In genomic region chr1:226133504-226134123, GRCh38 we compare ENCODE assay signal across 13 cellular contexts. TPM values are rescaled to one million over a fixed set of nuclear protein-coding genes. Genes with fewer than 3 reads are reported as not detected.
DNase-seq lines count a peak whose midpoint lies in the region; TF ChIP-seq lines count a peak whose summit lies in the region.
"Had no signal": no experiment of that assay in that cellular context is flagged by ENCODE, and none has a peak within 500 bp of the region (broad histone marks: within the 10 kb centered on the region; RNA-seq: fewer than 3 reads in every experiment).

No MANE protein-coding gene starts in this region.

- H3K27ac ChIP-seq in PC-9: no peak overlapping the region
- peak overlapping the region; percentile 74 to 97 (median 86) for H3K27ac ChIP-seq in esophagus squamous epithelium
- H3K27ac ChIP-seq in prostate gland: peak overlapping the region; percentile 86
- no peak overlapping the region for H3K27ac ChIP-seq in SJCRH30
- H3K27ac ChIP-seq: right lobe of liver had no signal

- no peaks in the 10 kb centered on the region for H3K9me3 Mint-ChIP-seq in Calu3 (ENCODE audit: low read depth, unreplicated experiment)

- WGBS in esophagus squamous epithelium, 2 donors: 79 to 95% methylated on average over 6 of the region's 6 CpGs
- 77% methylated on average over 6 of the region's 6 CpGs for WGBS in prostate gland

- H2AFZ ChIP-seq in PC-9: peak overlapping the region; percentile 47

- no peaks in the 10 kb centered on the region for H3K9me2 ChIP-seq in PC-9 (ENCODE audit: insufficient read depth)

- peaks cover 21% of the 10 kb centered on the region for H3K36me3 Mint-ChIP-seq in Calu3 (ENCODE audit: insufficient read depth, unreplicated experiment)
- H3K36me3 Mint-ChIP-seq: activated naive CD8-positive, alpha-beta T cell had no signal

- no TSS peak for BruUV-seq in Calu3 (replicated peaks; lab: Mats Ljungman, UMichigan)
- BruUV-seq in PC-9 (replicated peaks; lab: Mats Ljungman, UMichigan): no TSS peak

- CTCF ChIA-PET in Calu3 (lab: Charles Lee) (interaction anchor here (1.0 to 2.0 kb wide), 4 partner anchors 8 to 27 kb away, joined by 3 to 6 read pairs (median 5); no protein-coding TSS in a partner anchor), PC-9 (lab: Charles Lee) (interaction anchor here (0.9 to 1.1 kb wide), 2 partner anchors 8 to 10 kb away, joined by 3 read pairs; no protein-coding TSS in a partner anchor)

- H3K4me2 ChIP-seq in PC-9: peak overlapping the region; percentile 67

- H3K27me3 ChIP-seq in PC-9 (ENCODE audit: insufficient read depth, low read depth): no peaks in the 10 kb centered on the region
- H3K27me3 ChIP-seq in esophagus squamous epithelium: no peaks in the 10 kb centered on the region
- H3K27me3 ChIP-seq in prostate gland (replicated peaks; ENCODE audit: insufficient read depth): no peaks in the 10 kb centered on the region
- H3K27me3 ChIP-seq in SJCRH30: no peaks in the 10 kb centered on the region
- H3K27me3 ChIP-seq: right lobe of liver had no signal

- H3K27ac Mint-ChIP-seq in Calu3 (ENCODE audit: unreplicated experiment): peak overlapping the region; percentile 76
- H3K27ac Mint-ChIP-seq: activated naive CD8-positive, alpha-beta T cell had no signal

- H3K27me3 Mint-ChIP-seq in Calu3 (ENCODE audit: unreplicated experiment): no peaks in the 10 kb centered on the region
- H3K27me3 Mint-ChIP-seq: activated naive CD8-positive, alpha-beta T cell had no signal

- no peaks in the 10 kb centered on the region for H4K20me1 ChIP-seq in PC-9 (ENCODE audit: insufficient read depth)

- TF ChIP-seq CTCF in Calu3 (IDR thresholded peaks at IDR 0.05; ENCODE audit: unreplicated experiment) (no peak), PC-9 (conservative IDR thresholded peaks at IDR 0.05) (no peak), esophagus squamous epithelium (IDR thresholded peaks at IDR 0.05) (no peak), prostate gland (IDR thresholded peaks at IDR 0.05) (no peak)

- 0 out of 2 replicates have a peak, but pooled peaks cover 6% of the 10 kb centered on the region for H3F3A ChIP-seq in PC-9 (ENCODE audit: insufficient read depth, low read depth)

- peak overlapping the region; percentile 24 for H3K4me3 Mint-ChIP-seq in Calu3 (ENCODE audit: low read depth, unreplicated experiment)
- H3K4me3 Mint-ChIP-seq: activated naive CD8-positive, alpha-beta T cell had no signal

- no peaks in the 10 kb centered on the region for H3K9me3 ChIP-seq in PC-9 (ENCODE audit: insufficient read depth, low read depth)
- no peaks in the 10 kb centered on the region for H3K9me3 ChIP-seq in esophagus squamous epithelium
- no peaks in the 10 kb centered on the region for H3K9me3 ChIP-seq in prostate gland
- H3K9me3 ChIP-seq in SJCRH30 (replicated peaks): no peaks in the 10 kb centered on the region
- H3K9me3 ChIP-seq: right lobe of liver had no signal

- H3K4me3 ChIP-seq in PC-9 (no peak overlapping the region), esophagus squamous epithelium (peak overlapping the region; percentile 16 to 43 (median 31)), prostate gland (peak overlapping the region in 1 of 2 donors; percentile 4), SJCRH30 (no peak overlapping the region)
- H3K4me3 ChIP-seq: right lobe of liver had no signal

- TF ChIP-seq POLR2A in esophagus squamous epithelium (IDR thresholded peaks at IDR 0.05) (no peak), prostate gland (IDR thresholded peaks at IDR 0.05) (no peak)

- H3K36me3 ChIP-seq in PC-9 (ENCODE audit: low read depth) (no peaks in the 10 kb centered on the region), esophagus squamous epithelium (no peaks in the 10 kb centered on the region), prostate gland (no peaks in the 10 kb centered on the region), SJCRH30 (no peaks in the 10 kb centered on the region)
- H3K36me3 ChIP-seq: right lobe of liver had no signal

- no peaks in the 10 kb centered on the region for H3K79me2 ChIP-seq in PC-9 (ENCODE audit: low read depth)

- peaks cover 20% of the 10 kb centered on the region for H3K4me1 ChIP-seq in PC-9 (replicated peaks; ENCODE audit: insufficient read depth)
- H3K4me1 ChIP-seq in esophagus squamous epithelium: peaks cover 27 to 74% (median 36%) of the 10 kb centered on the region in 3 donors
- peaks cover 17% of the 10 kb centered on the region for H3K4me1 ChIP-seq in prostate gland (replicated peaks)
- peaks cover 14% of the 10 kb centered on the region for H3K4me1 ChIP-seq in SJCRH30

- DNase-seq in Calu3 (no peak), PC-9 (no peak), esophagus squamous epithelium (lab: John Stamatoyannopoulos, UW) (no peak), prostate gland (ENCODE audit: low spot score) (no peak), NCI-H510A (lab: John Stamatoyannopoulos, UW) (no peak), kidney glomerular epithelial cell (lab: John Stamatoyannopoulos, UW) (no peak), SJCRH30 (no peak), posterior vena cava (ENCODE audit: low spot score) (no peak)
- DNase-seq: KBM-7, NCI-H1417, NCI-H2227 treated with DMSO at 0.1 percent for 48 hours had no signal

- H3K4me1 Mint-ChIP-seq in Calu3 (ENCODE audit: low read depth, unreplicated experiment): peaks cover 44% of the 10 kb centered on the region

- POLR2A ChIA-PET in PC-9 (lab: Charles Lee; ENCODE audit: unreplicated experiment): interaction anchor here (0.7 kb wide), 1 partner anchor 9 kb away, joined by 3 read pairs; no protein-coding TSS in a partner anchor

- intact Hi-C loops in Calu3 (cut with micrococcal nuclease; ENCODE audit: unreplicated experiment) (no loop called here), PC-9 (cut with micrococcal nuclease; ENCODE audit: unreplicated experiment) (no loop called here), esophagus squamous epithelium (cut with DNase I) (no loop called here), prostate gland (cut with DNase I) (no loop called here), posterior vena cava (cut with DNase I) (loop anchor here in 1 of 2 donors (10.0 kb wide), 1 partner anchor 429 kb away; no protein-coding TSS in a partner anchor)

RNA-seq across cellular contexts. Expression of gene ACBD3, which starts 52.9 kb away (rescaled TPM):
- total RNA-seq in Calu3 (2022) (50.3 and 51.6 TPM in 2 replicates), PC-9 (2021) (39.3 and 46.4 TPM in 2 replicates), esophagus squamous epithelium (10 to 100 TPM; 37.0 to 64.7 (median 52.1) TPM), prostate gland (10 to 100 TPM; 42.0 to 46.7 TPM), posterior vena cava (10 to 100 TPM; 44.0 to 48.2 TPM)
- 41.6 and 48.8 TPM in 2 replicates for total RNA-seq in SJCRH30 (2014; rRNA removed; shearing (Covaris generic))

Comparison
In these comparisons a context has a peak if more than half of its experiments do, and no peak if none do; other contexts are left out.
1. H3K27ac ChIP-seq: peak in esophagus squamous epithelium (4 of 4) and prostate gland (2 of 2); none in PC-9 (single experiment) and SJCRH30 (single experiment).
2. H3K4me3 ChIP-seq: peak in esophagus squamous epithelium (4 of 4); none in PC-9 (single experiment) and SJCRH30 (single experiment).